8 cellular contexts compared by ENCODE assay signal in the genomic region with DNA sequence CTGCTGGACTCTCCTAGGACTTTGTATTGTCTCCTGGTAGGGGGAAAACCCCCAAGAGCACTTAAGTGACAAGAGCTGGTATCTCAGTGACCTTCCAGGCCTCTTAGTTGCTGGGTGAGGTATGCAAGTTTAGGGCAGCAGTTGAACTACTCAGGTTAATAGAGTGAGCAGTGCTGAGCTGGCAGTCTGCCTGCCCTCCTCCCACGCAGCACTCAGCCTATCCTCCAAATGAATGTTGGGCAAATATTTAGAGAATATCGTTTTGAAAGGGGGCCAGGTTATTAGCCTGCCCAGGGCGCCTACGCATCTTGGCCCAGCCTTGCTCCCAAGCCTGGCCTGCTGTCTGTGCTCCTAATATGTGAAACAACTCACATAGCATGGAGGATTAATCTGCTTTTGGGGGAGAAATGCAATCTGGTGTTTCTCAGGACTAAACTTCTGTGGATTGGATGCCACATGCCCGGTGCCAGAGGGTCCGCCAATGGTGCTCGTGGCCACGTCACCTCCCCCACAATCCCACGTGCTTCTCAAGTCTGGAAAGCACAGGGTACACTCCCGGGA.
DNase-seq lines count a peak whose midpoint lies in the region; ATAC-seq and TF ChIP-seq lines count a peak whose summit lies in the region.

No MANE protein-coding gene starts in this region.

- DNase-seq in D341Med (ENCODE audit: low spot score), result peak; percentile 34
- DNase-seq in NCI-H446 treated with DMSO at 0.1 percent for 48 hours (lab: John Stamatoyannopoulos, UW), result peak; percentile 20
- DNase-seq in esophagus muscularis mucosa (ENCODE audit: extremely low spot score), result no peak
- DNase-seq in osteoblast (ENCODE audit: insufficient read length, low spot score, missing footprints), result peak; percentile 59
- no peak for DNase-seq in GM13977 (ENCODE audit: low spot score)
- no peak for DNase-seq in activated CD4-positive, alpha-beta T cell treated with anti-CD3 and anti-CD28 coated beads for 36 hours
- no peak for DNase-seq in NAMALWA (ENCODE audit: low spot score)
- DNase-seq in NCI-H1436 (lab: John Stamatoyannopoulos, UW), result no peak

- CTCF ChIA-PET in activated CD4-positive, alpha-beta T cell treated with anti-CD3 and anti-CD28 coated beads for 36 hours (lab: Charles Lee), result no interaction called here

- no peak for TF ChIP-seq EP300 in esophagus muscularis mucosa (IDR thresholded peaks at IDR 0.05)

- TF ChIP-seq POLR2A in esophagus muscularis mucosa (IDR thresholded peaks at IDR 0.05; ENCODE audit: low read depth), result no peak

- no peaks in the 10 kb centered on the region for H4K20me1 ChIP-seq in osteoblast (ENCODE audit: insufficient read depth, low read length)

- H3K9me3 ChIP-seq in esophagus muscularis mucosa (no peaks in the 10 kb centered on the region), osteoblast (ENCODE audit: low read depth, low read length) (no peaks in the 10 kb centered on the region)

- peak overlapping the region; percentile 13 for H2AFZ ChIP-seq in osteoblast (ENCODE audit: low read length)

- H3K27me3 Mint-ChIP-seq in activated CD4-positive, alpha-beta T cell treated with anti-CD3 and anti-CD28 coated beads for 36 hours, result peaks cover 2% of the 10 kb centered on the region

- ATAC-seq in activated CD4-positive, alpha-beta T cell treated with anti-CD3 and anti-CD28 coated beads for 36 hours, result no peak

- no peaks in the 10 kb centered on the region for H3K79me2 ChIP-seq in osteoblast (ENCODE audit: insufficient read depth, low read length)

- intact Hi-C loops in esophagus muscularis mucosa (cut with DNase I), result loop anchor here (5.0 kb wide), 2 partner anchors 48 to 63 kb away; no protein-coding TSS in a partner anchor
- intact Hi-C loops in activated CD4-positive, alpha-beta T cell treated with anti-CD3 and anti-CD28 coated beads for 36 hours (cut with DNase I, micrococcal nuclease), result no loop called here

- H3K36me3 ChIP-seq in esophagus muscularis mucosa (no peaks in the 10 kb centered on the region), osteoblast (ENCODE audit: insufficient read depth, low read length) (no peaks in the 10 kb centered on the region)

- H3K4me3 Mint-ChIP-seq in activated CD4-positive, alpha-beta T cell treated with anti-CD3 and anti-CD28 coated beads for 36 hours, result no peak overlapping the region

- H3K4me2 ChIP-seq in osteoblast (ENCODE audit: insufficient read depth, low read length), result peak overlapping the region; percentile 9

- no peaks in the 10 kb centered on the region for H3K9me3 Mint-ChIP-seq in activated CD4-positive, alpha-beta T cell treated with anti-CD3 and anti-CD28 coated beads for 36 hours (ENCODE audit: low read depth)

- H3K27me3 ChIP-seq in esophagus muscularis mucosa (no peaks in the 10 kb centered on the region), osteoblast (ENCODE audit: insufficient read depth, low read length) (peaks cover 17% of the 10 kb centered on the region)

- TF ChIP-seq CTCF in esophagus muscularis mucosa (IDR thresholded peaks at IDR 0.05), result no peak
- TF ChIP-seq CTCF in osteoblast (IDR thresholded peaks at IDR 0.05; ENCODE audit: extremely low read depth, low read depth, low read length), result no peak
- TF ChIP-seq CTCF in GM13977 (IDR thresholded peaks at IDR 0.05; ENCODE audit: extremely low read depth, insufficient read depth, missing control alignments), result no peak

- H3K4me1 Mint-ChIP-seq in activated CD4-positive, alpha-beta T cell treated with anti-CD3 and anti-CD28 coated beads for 36 hours, result no peaks in the 10 kb centered on the region

- in situ Hi-C loops in GM13977 (cut with MboI; ENCODE audit: low pct_unique_long_range_greater_than_20kb, low sequenced_read_pairs, unreplicated experiment), result no loop called here

- H3K4me3 ChIP-seq in esophagus muscularis mucosa (peak overlapping the region in 1 of 4 donors; percentile 20), osteoblast (ENCODE audit: insufficient read depth, low read length) (no peak overlapping the region)

- WGBS in esophagus muscularis mucosa, result 28% methylated on average over 10 of the region's 10 CpGs

- H3K27ac Mint-ChIP-seq in activated CD4-positive, alpha-beta T cell treated with anti-CD3 and anti-CD28 coated beads for 36 hours, result no peak overlapping the region

- H3K27ac ChIP-seq in esophagus muscularis mucosa (replicated peaks in 1 of 4), result peak overlapping the region; percentile 72 to 74 (median 74)
- no peak overlapping the region for H3K27ac ChIP-seq in osteoblast (ENCODE audit: low read depth, low read length)

- POLR2A ChIA-PET in activated CD4-positive, alpha-beta T cell treated with anti-CD3 and anti-CD28 coated beads for 36 hours (lab: Charles Lee), result no interaction called here

- H3K4me1 ChIP-seq in esophagus muscularis mucosa, result peaks cover 16 to 58% (median 48%) of the 10 kb centered on the region in 4 donors
- H3K4me1 ChIP-seq in osteoblast (ENCODE audit: insufficient read depth, low read length), result peaks cover 12% of the 10 kb centered on the region

- H3K36me3 Mint-ChIP-seq in activated CD4-positive, alpha-beta T cell treated with anti-CD3 and anti-CD28 coated beads for 36 hours (ENCODE audit: low read depth), result no peaks in the 10 kb centered on the region

Comparison
In these comparisons a context has a peak if more than half of its experiments do, and no peak if none do; other contexts are left out.
1. DNase-seq: peak in D341Med (single experiment), NCI-H446 treated with DMSO at 0.1 percent for 48 hours (single experiment) and osteoblast (single experiment); none in esophagus muscularis mucosa (single experiment), GM13977 (single experiment), activated CD4-positive, alpha-beta T cell treated with anti-CD3 and anti-CD28 coated beads for 36 hours (single experiment), NAMALWA (single experiment) and NCI-H1436 (single experiment).